ENCODE assay signal across 7 cellular contexts in genomic region chr5:96997265-96997859, GRCh38.
DNase-seq lines count a peak whose midpoint lies in the region; ATAC-seq, FAIRE-seq and TF ChIP-seq lines count a peak whose summit lies in the region.

No MANE protein-coding gene starts in this region.

- no peak overlapping the region for H2AK5ac ChIP-seq in neuronal stem cell (ENCODE audit: low read depth, low read length)

- no peak overlapping the region for H3K27ac Mint-ChIP-seq in endothelial cell (ENCODE audit: unreplicated experiment)

- H3K79me1 ChIP-seq in neuronal stem cell (ENCODE audit: low read depth, low read length): no peaks in the 10 kb centered on the region

- H2BK12ac ChIP-seq in neuronal stem cell (ENCODE audit: low read length): no peak overlapping the region

- no peaks in the 10 kb centered on the region for H3K36me3 Mint-ChIP-seq in endothelial cell (ENCODE audit: low read depth, unreplicated experiment)

- H2AFZ ChIP-seq in neuronal stem cell (ENCODE audit: low read length): no peak overlapping the region

- ATAC-seq in HG03196 (IDR thresholded peaks at IDR 0.05; ENCODE audit: unreplicated experiment): peak; percentile 82

- no peak overlapping the region for H2BK5ac ChIP-seq in neuronal stem cell (ENCODE audit: low read length)

- H3K14ac ChIP-seq in neuronal stem cell (ENCODE audit: low read length): no peak overlapping the region

- no peaks in the 10 kb centered on the region for H3K4me1 Mint-ChIP-seq in endothelial cell (ENCODE audit: unreplicated experiment)

- DNase-seq in CMK (ENCODE audit: low read depth) (peak; percentile 4), RCC 7860 (ENCODE audit: low spot score) (peak; percentile 8), endothelial cell (ENCODE audit: low spot score) (peak; percentile 7), neuronal stem cell (ENCODE audit: low spot score) (peak; percentile 14), OCI-M2 (lab: John Stamatoyannopoulos, UW; ENCODE audit: unreplicated experiment) (no peak)

- no peak overlapping the region for H3K9ac ChIP-seq in neuronal stem cell (ENCODE audit: low read depth, low read length, poor library complexity)

- H3K18ac ChIP-seq in neuronal stem cell (ENCODE audit: low read length): no peak overlapping the region

- no peaks in the 10 kb centered on the region for H3K27me3 ChIP-seq in neuronal stem cell (ENCODE audit: control insufficient read depth in 3 of 3, insufficient read depth in 3 of 3, low read depth in 1 of 3, low read length in 3 of 3)

- no peak overlapping the region for H3K4me3 Mint-ChIP-seq in endothelial cell (ENCODE audit: unreplicated experiment)

- no peak overlapping the region for H3K4me2 ChIP-seq in neuronal stem cell (ENCODE audit: insufficient read depth, low read length, poor library complexity, severe bottlenecking)

- H4K91ac ChIP-seq in neuronal stem cell (ENCODE audit: low read depth, low read length, poor library complexity): no peak overlapping the region

- H2BK15ac ChIP-seq in neuronal stem cell (ENCODE audit: low read length): no peak overlapping the region

- H2BK120ac ChIP-seq in neuronal stem cell (ENCODE audit: low read depth, low read length): no peak overlapping the region

- FAIRE-seq in RCC 7860 (lab: Jason Lieb, UNC): peak; percentile 30

- H3K27me3 Mint-ChIP-seq in endothelial cell (ENCODE audit: unreplicated experiment): no peaks in the 10 kb centered on the region

- TF ChIP-seq CTCF in GM12874 (IDR thresholded peaks at IDR 0.05; ENCODE audit: insufficient read depth, low read depth, low read length) (peak; percentile 24; the same call in 1 of the 2 replicates), endothelial cell (IDR thresholded peaks at IDR 0.05; ENCODE audit: unreplicated experiment) (peak; percentile 67)

- no peaks in the 10 kb centered on the region for H3K9me3 ChIP-seq in neuronal stem cell (replicated peaks in 1 of 2; ENCODE audit: control insufficient read depth in 2 of 2, insufficient read depth in 1 of 2, low read depth in 1 of 2, low read length in 2 of 2)

- H3K27ac ChIP-seq in neuronal stem cell (replicated peaks; ENCODE audit: low read length): no peak overlapping the region

- no peak overlapping the region for H3K23ac ChIP-seq in neuronal stem cell (ENCODE audit: low read depth, low read length, poor library complexity)

- no peak overlapping the region for H4K8ac ChIP-seq in neuronal stem cell (ENCODE audit: low read depth, low read length)

- no peaks in the 10 kb centered on the region for H3K9me3 Mint-ChIP-seq in endothelial cell (ENCODE audit: unreplicated experiment)

- H3K4me1 ChIP-seq in neuronal stem cell (ENCODE audit: control insufficient read depth in 2 of 2, insufficient read depth in 1 of 2, low read depth in 1 of 2, low read length in 2 of 2): no peaks in the 10 kb centered on the region

- WGBS in neuronal stem cell (ENCODE audit: extremely low coverage in 2 of 2, insufficient read length in 2 of 2, insufficient replicate concordance in 1 of 2), 2 donors: no CpG with 5 or more reads among the region's 2 CpGs

- peaks cover 0 to 3% of the 10 kb centered on the region in 2 donors for H3K36me3 ChIP-seq in neuronal stem cell (replicated peaks in 1 of 2; ENCODE audit: control insufficient read depth in 2 of 2, insufficient read depth in 2 of 2, low read length in 2 of 2)

- no peak overlapping the region for H3K4me3 ChIP-seq in neuronal stem cell (ENCODE audit: low read length in 2 of 2)

- H3K4ac ChIP-seq in neuronal stem cell (ENCODE audit: low read length): no peak overlapping the region
